Comparison of ENCODE assay signal across 27 cellular contexts in the genomic region with DNA sequence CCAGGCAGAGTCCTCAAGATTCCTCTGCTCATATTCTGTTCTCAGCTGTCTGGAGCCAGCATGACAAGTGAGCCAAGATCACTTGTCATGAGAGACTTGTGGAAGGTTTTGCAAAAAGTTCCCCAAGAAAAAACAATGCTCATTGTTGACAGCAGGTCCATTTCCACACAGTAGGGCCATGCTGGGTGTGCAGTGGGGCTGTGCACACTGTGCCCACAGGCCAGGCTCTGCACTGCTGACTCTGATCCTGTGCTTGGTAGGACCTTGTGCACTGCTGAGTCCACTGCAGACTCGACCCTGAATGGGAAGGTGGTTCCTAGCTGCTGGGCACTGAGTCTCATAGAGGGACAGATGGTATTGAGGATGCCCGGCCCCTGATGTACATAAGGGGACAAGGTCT. TPM values are rescaled to one million over a fixed set of nuclear protein-coding genes. Genes with fewer than 3 reads are reported as not detected.
DNase-seq lines count a peak whose midpoint lies in the region; ATAC-seq, FAIRE-seq and TF ChIP-seq lines count a peak whose summit lies in the region.
"Had no signal": no experiment of that assay in that cellular context is flagged by ENCODE, and none has a peak within 500 bp of the region (broad histone marks: within the 10 kb centered on the region; RNA-seq: fewer than 3 reads in every experiment).

No MANE protein-coding gene starts in this region.

- peak; percentile 52 for DNase-seq in activated CD4-positive, alpha-beta T cell treated with anti-CD3 and anti-CD28 coated beads, Interleukin-2, amount 10 ng/mL, durations not matched to agents 24 days and 14 days
- DNase-seq in activated CD4-positive, alpha-beta T cell treated with anti-CD3 and anti-CD28 coated beads, Interleukin-2, amount 50 U/mL, for 4 hours: no peak
- DNase-seq in MM.1S: no peak
- no peak for DNase-seq in K562 (ENCODE audit: extremely low read depth in 1 of 4, low spot score in 3 of 4)
- peak; percentile 77 for DNase-seq in esophagus muscularis mucosa (ENCODE audit: extremely low spot score)
- DNase-seq in erythroblast (lab: John Stamatoyannopoulos, UW): no peak
- DNase-seq: C1 segment of cervical spinal cord; Calu3; CD4-positive, alpha-beta memory T cell; COR-L47; DMS53; DMS79 treated with DMSO at 0.1 percent for 48 hours; GF-D8; H9 had no signal

- H3K27me3 Mint-ChIP-seq in activated CD4-positive, alpha-beta T cell treated with anti-CD3 and anti-CD28 coated beads, Interleukin-2, amount 10 ng/mL, durations not matched to agents 24 days and 14 days: peaks cover 35% of the 10 kb centered on the region

- no peak for TF ChIP-seq POLR2A in K562 (conservative IDR thresholded peaks at IDR 0.05)
- TF ChIP-seq POLR2A in esophagus muscularis mucosa (IDR thresholded peaks at IDR 0.05; ENCODE audit: low read depth): no peak
- no peak for TF ChIP-seq POLR2A in erythroblast (IDR thresholded peaks at IDR 0.05; ENCODE audit: low read length)

- H3K9ac ChIP-seq in MM.1S (ENCODE audit: low read length) (no peak overlapping the region), K562 (ENCODE audit: insufficient read depth in 1 of 2, low read depth in 2 of 2, low read length in 2 of 2) (peak overlapping the region in 1 of 2 experiments; percentile 23; a peak in 1 of 4 replicates)

- peaks cover 81% of the 10 kb centered on the region for H3K4me1 ChIP-seq in MM.1S (ENCODE audit: low read length)
- H3K4me1 ChIP-seq in K562 (replicated peaks in 1 of 2; ENCODE audit: control insufficient read depth in 2 of 2, insufficient read depth in 2 of 2, low read length in 2 of 2): no peaks in the 10 kb centered on the region
- H3K4me1 ChIP-seq in esophagus muscularis mucosa: no peaks in the 10 kb centered on the region

- no peak for TF ChIP-seq RAD21 in K562 (CRISPR knock-in tag; conservative IDR thresholded peaks at IDR 0.05 in 1 of 2, IDR thresholded peaks at IDR 0.05 in 1 of 2)

- no peak overlapping the region for H3K4me3 ChIP-seq in MM.1S (ENCODE audit: low read length)
- no peak overlapping the region for H3K4me3 ChIP-seq in K562
- H3K4me3 ChIP-seq in esophagus muscularis mucosa: no peak overlapping the region
- H3K4me3 ChIP-seq: GM23338 had no signal

- no peaks in the 10 kb centered on the region for H3K27me3 ChIP-seq in MM.1S (replicated peaks; ENCODE audit: insufficient read depth, low read length)
- peaks cover 8 to 36% of the 10 kb centered on the region in 2 experiments for H3K27me3 ChIP-seq in K562 (ENCODE audit: control insufficient read depth in 2 of 2, insufficient read depth in 2 of 2, low read length in 2 of 2)
- peaks cover 0 to 60% (median 0%) of the 10 kb centered on the region in 4 donors for H3K27me3 ChIP-seq in esophagus muscularis mucosa

- under 1% methylated on average over 2 of the region's 2 CpGs for WGBS in K562 (ENCODE audit: insufficient coverage, low coverage, missing lambda C conversion rate)
- WGBS in esophagus muscularis mucosa: 80% methylated on average over 2 of the region's 2 CpGs

- TF ChIP-seq CTCF in MM.1S (IDR thresholded peaks at IDR 0.05; ENCODE audit: low read length) (no peak), K562 (IDR thresholded peaks at IDR 0.05 in 2 of 3, conservative IDR thresholded peaks at IDR 0.05 in 1 of 3; ENCODE audit: insufficient read depth in 2 of 3, low read depth in 1 of 3, low read length in 3 of 3) (no peak), esophagus muscularis mucosa (IDR thresholded peaks at IDR 0.05) (no peak)

- H3K4me2 ChIP-seq in MM.1S (ENCODE audit: low read depth, low read length) (no peak overlapping the region), K562 (ENCODE audit: insufficient read depth, low read length) (no peak overlapping the region)
- H3K4me2 ChIP-seq: GM23338 had no signal

- H3F3A ChIP-seq in MM.1S (ENCODE audit: insufficient read depth, low read length): peaks cover 73% of the 10 kb centered on the region

- H3K27ac ChIP-seq in MM.1S (ENCODE audit: low read length) (peak overlapping the region; percentile 21; the same call in 1 of the 2 replicates), K562 (ENCODE audit: extremely low read depth, low read depth, low read length) (no peak overlapping the region), esophagus muscularis mucosa (replicated peaks in 1 of 4) (no peak overlapping the region)
- H3K27ac ChIP-seq: 22Rv1 had no signal

- no peak for FAIRE-seq in K562 (lab: Jason Lieb, UNC)
- FAIRE-seq: A204.1, GM12891, GM18507 had no signal

- CTCF ChIA-PET in K562 (lab: Yijun Ruan, JAX; ENCODE audit: low intra/inter-chr PET ratio): interaction anchor here (1.0 to 5.5 kb wide), 5 partner anchors 23 to 106 kb away, joined by 3 to 42 read pairs (median 4); no protein-coding TSS in a partner anchor

- H3K36me3 ChIP-seq in MM.1S (replicated peaks; ENCODE audit: insufficient read depth, low read length) (0 out of 2 replicates have a peak, but pooled peaks cover 3% of the 10 kb centered on the region), K562 (ENCODE audit: control insufficient read depth, insufficient read depth, low read length) (no peaks in the 10 kb centered on the region), esophagus muscularis mucosa (no peaks in the 10 kb centered on the region)

- H3K9me1 ChIP-seq in K562 (ENCODE audit: control insufficient read depth, insufficient read depth, low read length): peaks cover 3% of the 10 kb centered on the region

- no peaks in the 10 kb centered on the region for H3K4me1 Mint-ChIP-seq in activated CD4-positive, alpha-beta T cell treated with anti-CD3 and anti-CD28 coated beads, Interleukin-2, amount 10 ng/mL, durations not matched to agents 24 days and 14 days
- H3K4me1 Mint-ChIP-seq: GM23338, H9 had no signal

- no peak overlapping the region for H3K4me3 Mint-ChIP-seq in activated CD4-positive, alpha-beta T cell treated with anti-CD3 and anti-CD28 coated beads, Interleukin-2, amount 10 ng/mL, durations not matched to agents 24 days and 14 days
- H3K4me3 Mint-ChIP-seq: B cell, GM23338, H9 had no signal

- ATAC-seq in K562: no peak
- no peak for ATAC-seq in HG02884 (IDR thresholded peaks at IDR 0.05; ENCODE audit: unreplicated experiment)
- ATAC-seq in GM21717 (IDR thresholded peaks at IDR 0.05; ENCODE audit: unreplicated experiment): no peak
- ATAC-seq: GM23338, HCT116 had no signal

- H3K9me2 ChIP-seq in MM.1S (replicated peaks; ENCODE audit: insufficient read depth, low read length): no peaks in the 10 kb centered on the region

- H3K27ac Mint-ChIP-seq in activated CD4-positive, alpha-beta T cell treated with anti-CD3 and anti-CD28 coated beads, Interleukin-2, amount 10 ng/mL, durations not matched to agents 24 days and 14 days: no peak overlapping the region
- H3K27ac Mint-ChIP-seq: B cell, GM23338, H9 had no signal

- intact Hi-C loops in activated CD4-positive, alpha-beta T cell treated with anti-CD3 and anti-CD28 coated beads, Interleukin-2, amount 10 ng/mL, durations not matched to agents 24 days and 14 days (cut with micrococcal nuclease): no loop called here
- intact Hi-C loops in K562 (cut with micrococcal nuclease) (no loop called here), esophagus muscularis mucosa (cut with DNase I) (no loop called here)

- no TSS peak for BruUV-seq in K562 (replicated peaks; lab: Mats Ljungman, UMichigan)

- no peak overlapping the region for H2AFZ ChIP-seq in MM.1S (ENCODE audit: low read length)
- H2AFZ ChIP-seq in K562 (ENCODE audit: low read depth, low read length): no peak overlapping the region
- H2AFZ ChIP-seq: GM23338 had no signal

- H3K9me3 ChIP-seq in MM.1S (replicated peaks; ENCODE audit: insufficient read depth, low read length) (no peaks in the 10 kb centered on the region), K562 (replicated peaks; ENCODE audit: control insufficient read depth, insufficient read depth, low read depth, low read length) (no peaks in the 10 kb centered on the region), esophagus muscularis mucosa (no peaks in the 10 kb centered on the region)

- TF ChIP-seq EP300 in K562 (IDR thresholded peaks at IDR 0.05; ENCODE audit: low read length): no peak
- no peak for TF ChIP-seq EP300 in esophagus muscularis mucosa (IDR thresholded peaks at IDR 0.05)

- in situ Hi-C loops in K562 (cut with MboI): no loop called here

- H3K36me3 Mint-ChIP-seq in activated CD4-positive, alpha-beta T cell treated with anti-CD3 and anti-CD28 coated beads, Interleukin-2, amount 10 ng/mL, durations not matched to agents 24 days and 14 days (ENCODE audit: low read depth): no peaks in the 10 kb centered on the region
- H3K36me3 Mint-ChIP-seq: CD4-positive, alpha-beta memory T cell had no signal

- H3K79me2 ChIP-seq in MM.1S (ENCODE audit: low read length) (peaks cover 72% of the 10 kb centered on the region), K562 (ENCODE audit: control insufficient read depth, insufficient read depth, low read length) (no peaks in the 10 kb centered on the region)

- POLR2A ChIA-PET in K562 (lab: Yijun Ruan, JAX): interaction anchor here (0.6 to 1.3 kb wide), 7 partner anchors 24 to 107 kb away, joined by 3 to 5 read pairs (median 3); no protein-coding TSS in a partner anchor

- no peaks in the 10 kb centered on the region for H3K9me3 Mint-ChIP-seq in activated CD4-positive, alpha-beta T cell treated with anti-CD3 and anti-CD28 coated beads, Interleukin-2, amount 10 ng/mL, durations not matched to agents 24 days and 14 days
- H3K9me3 Mint-ChIP-seq: CD4-positive, alpha-beta memory T cell; GM23338; H9 had no signal

- H4K20me1 ChIP-seq in MM.1S (ENCODE audit: insufficient read depth, low read length) (no peaks in the 10 kb centered on the region), K562 (replicated peaks; ENCODE audit: control insufficient read depth, insufficient read depth, low read length) (peaks cover 38% of the 10 kb centered on the region)

RNA-seq across cellular contexts. Expression of a gene that starts 33.9 kb away (rescaled TPM):
- not detected in 2 replicates for total RNA-seq in activated CD4-positive, alpha-beta T cell treated with anti-CD3 and anti-CD28 coated beads, Interleukin-2, amount 10 ng/mL, durations not matched to agents 24 days and 14 days
- total RNA-seq in K562 (2011; cell fraction: chromatin; rRNA removed; ENCODE audit: low replicate concordance): not detected in 2 replicates
- total RNA-seq in K562 (2011; cell fraction: nucleolus; rRNA removed): not detected in 2 replicates
- total RNA-seq in K562 (2011; cell fraction: nucleoplasm; rRNA removed): not detected in 2 replicates
- total RNA-seq in K562 (2014; rRNA removed): not detected in 2 replicates
- not detected in 2 replicates for total RNA-seq in K562 (2014; rRNA removed; fragmentation: Illumina TruSeq; extraction: Trizol)
- total RNA-seq in K562 (2015; rRNA removed; fragmentation: Illumina TruSeq; extraction: Trizol): not detected in 2 replicates
- total RNA-seq in K562 (2021): not detected in 2 replicates
- polyA plus RNA-seq in K562 (2011; rRNA removed): not detected in 2 replicates
- polyA plus RNA-seq in K562 (2011; cell fraction: cytosol; rRNA removed): not detected in 2 replicates
- polyA plus RNA-seq in K562 (2011; cell fraction: nucleus; rRNA removed): not detected in 2 replicates
- polyA plus RNA-seq in K562 (2012): not detected in 2 replicates
- polyA plus RNA-seq in K562 (2014; fragmentation: Illumina TruSeq; extraction: Trizol): not detected in 2 replicates
- not detected for polyA plus RNA-seq in K562 (2014; fragmentation: Nextera tagmentation; extraction: Ambion mirVana)
- polyA plus RNA-seq in K562 (2014; rRNA removed): not detected in 2 replicates
- polyA minus RNA-seq in K562 (2011; rRNA and poly(A)+ RNA removed): not detected in 2 replicates
- not detected in 2 replicates for polyA minus RNA-seq in K562 (2011; cell fraction: cytosol; rRNA and poly(A)+ RNA removed)
- polyA minus RNA-seq in K562 (2011; cell fraction: nucleus; rRNA and poly(A)+ RNA removed): not detected in 2 replicates
- total RNA-seq in esophagus muscularis mucosa: 1 to 10 TPM in 1 of 4 donors, under 1 TPM in 2, not detected in 1; 0.39 to 1.3 (median 0.80) TPM
- total RNA-seq: Calu3; CD4-positive, alpha-beta memory T cell; Daoy; G401; GM23338; H4; H9 had no signal
- polyA plus RNA-seq: AG04450, GM23338 had no signal

Comparison
In these comparisons a context has a peak if more than half of its experiments do, and no peak if none do; other contexts are left out.
1. DNase-seq: peak in activated CD4-positive, alpha-beta T cell treated with anti-CD3 and anti-CD28 coated beads, Interleukin-2, amount 10 ng/mL, durations not matched to agents 24 days and 14 days (single experiment) and esophagus muscularis mucosa (single experiment); none in activated CD4-positive, alpha-beta T cell treated with anti-CD3 and anti-CD28 coated beads, Interleukin-2, amount 50 U/mL, for 4 hours (0 of 2), MM.1S (single experiment), K562 (0 of 4) and erythroblast (0 of 2).